9 cellular contexts compared by ENCODE assay signal in the genomic region with DNA sequence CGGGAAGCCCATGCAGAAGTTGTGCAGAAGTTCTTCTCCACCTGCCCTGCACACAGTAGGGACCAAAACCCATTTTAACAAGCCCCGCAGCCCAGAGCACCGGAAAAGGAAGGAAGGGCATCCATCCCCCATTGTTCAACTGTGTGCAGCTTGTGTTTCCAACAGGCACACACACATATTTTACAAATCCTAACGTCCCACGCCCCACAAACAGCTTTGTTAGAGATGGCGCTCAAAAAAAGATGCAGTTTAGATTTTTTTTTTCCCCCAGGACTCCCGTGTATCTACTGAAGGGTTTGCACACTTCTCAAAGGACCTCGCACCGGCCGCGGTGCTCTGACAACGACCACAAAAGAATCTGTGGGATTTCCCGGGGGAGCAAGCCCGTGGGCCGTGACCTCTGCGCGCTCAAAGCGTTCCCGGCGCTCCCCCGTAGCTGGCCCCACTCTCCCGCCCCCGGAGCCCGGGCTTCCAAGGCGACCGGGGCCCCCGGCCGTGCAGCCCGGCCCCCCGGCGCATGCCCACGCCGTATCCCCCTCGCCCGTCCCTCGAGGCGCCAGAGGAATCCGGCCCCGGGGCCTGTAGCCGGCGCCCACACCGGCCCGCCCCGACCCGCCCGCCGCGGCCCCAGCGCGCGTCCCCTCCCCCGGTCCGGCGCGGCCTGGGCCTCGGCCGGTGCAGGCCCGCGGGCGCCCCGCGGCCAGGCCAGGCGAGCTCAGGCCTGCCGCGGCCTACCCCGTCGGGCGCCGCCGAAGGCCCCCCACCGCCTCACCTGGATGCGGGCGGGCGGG. TPM values are rescaled to one million over a fixed set of nuclear protein-coding genes. Genes with fewer than 3 reads are reported as not detected.
DNase-seq lines count a peak whose midpoint lies in the region; ATAC-seq, FAIRE-seq and TF ChIP-seq lines count a peak whose summit lies in the region.
"Had no signal": no experiment of that assay in that cellular context is flagged by ENCODE, and none has a peak within 500 bp of the region (broad histone marks: within the 10 kb centered on the region; RNA-seq: fewer than 3 reads in every experiment).

No MANE protein-coding gene starts in this region.

- DNase-seq in activated T-cell treated with anti-CD3 and anti-CD28 coated beads, Interleukin-2, amount 50 U/mL, for 4 hours: no peak
- DNase-seq in foreskin keratinocyte (no peak), psoas muscle (no peak), GM12891 (ENCODE audit: insufficient read length, low spot score) (no peak), SIG-M5 treated with dmso at 0.1 percent for 504 hours (lab: John Stamatoyannopoulos, UW; ENCODE audit: unreplicated experiment) (no peak)

- H2AFZ ChIP-seq in KMS-11 (ENCODE audit: low read depth): no peak overlapping the region

- no peaks in the 10 kb centered on the region for H3K9me3 ChIP-seq in DOHH2 (ENCODE audit: control insufficient read depth, insufficient read depth, low read length)
- H3K9me3 ChIP-seq in psoas muscle: no peaks in the 10 kb centered on the region

- peaks cover 2% of the 10 kb centered on the region for H3K36me3 Mint-ChIP-seq in activated T-cell treated with anti-CD3 and anti-CD28 coated beads, Interleukin-2, amount 50 U/mL, for 4 hours (ENCODE audit: insufficient read depth)

- H3K27me3 ChIP-seq in DOHH2 (ENCODE audit: control insufficient read depth, low read length) (no peaks in the 10 kb centered on the region), KMS-11 (ENCODE audit: insufficient read depth, low read depth) (no peaks in the 10 kb centered on the region), foreskin keratinocyte (no peaks in the 10 kb centered on the region), psoas muscle (ENCODE audit: insufficient read depth in 3 of 3, low read length in 2 of 3) (no peaks in the 10 kb centered on the region)

- TF ChIP-seq CTCF in DOHH2 (IDR thresholded peaks at IDR 0.05; ENCODE audit: low read depth, low read length, poor library complexity, severe bottlenecking): no peak
- TF ChIP-seq CTCF in KMS-11 (conservative IDR thresholded peaks at IDR 0.05; ENCODE audit: low read depth, low read length): no peak
- no peak for TF ChIP-seq CTCF in foreskin keratinocyte (conservative IDR thresholded peaks at IDR 0.05)
- no peak for TF ChIP-seq CTCF in psoas muscle (IDR thresholded peaks at IDR 0.05)

- H3K79me2 ChIP-seq in DOHH2 (ENCODE audit: control insufficient read depth, low read length) (peaks cover 64% of the 10 kb centered on the region), KMS-11 (ENCODE audit: insufficient read depth, low read depth) (peaks cover 51% of the 10 kb centered on the region)

- peaks cover 13% of the 10 kb centered on the region for H3F3A ChIP-seq in DOHH2 (ENCODE audit: control insufficient read depth, insufficient read depth)

- no peaks in the 10 kb centered on the region for H3K9me2 ChIP-seq in DOHH2 (replicated peaks; ENCODE audit: control insufficient read depth, low read length)

- ATAC-seq in GM21528 (IDR thresholded peaks at IDR 0.05; ENCODE audit: low FRiP score, unreplicated experiment) (peak; percentile 32), foreskin keratinocyte (peak; percentile 21), psoas muscle (peak in 1 of 4 donors; percentile 5)
- ATAC-seq in activated T-cell treated with anti-CD3 and anti-CD28 coated beads, Interleukin-2, amount 50 U/mL, for 4 hours: peak; percentile 25 to 36

- peaks cover 41% of the 10 kb centered on the region for H3K4me1 Mint-ChIP-seq in activated T-cell treated with anti-CD3 and anti-CD28 coated beads, Interleukin-2, amount 50 U/mL, for 4 hours (ENCODE audit: low read depth)

- H3K9ac ChIP-seq in KMS-11: peak overlapping the region; percentile 63; the same call in 1 of the 2 replicates

- H3K4me1 ChIP-seq in DOHH2 (ENCODE audit: control insufficient read depth, low read length) (peaks cover 41% of the 10 kb centered on the region), KMS-11 (ENCODE audit: low read depth, poor library complexity, severe bottlenecking) (peaks cover 13% of the 10 kb centered on the region), foreskin keratinocyte (peaks cover 9% of the 10 kb centered on the region), psoas muscle (peaks cover 51% of the 10 kb centered on the region)

- peaks cover 41% of the 10 kb centered on the region for H3K36me3 ChIP-seq in DOHH2 (ENCODE audit: control insufficient read depth, low read length)
- H3K36me3 ChIP-seq in KMS-11 (ENCODE audit: insufficient read depth): no peaks in the 10 kb centered on the region
- H3K36me3 ChIP-seq in psoas muscle (ENCODE audit: insufficient read depth in 1 of 2, low read depth in 1 of 2): peaks cover 3 to 4% of the 10 kb centered on the region in 2 donors

- peak overlapping the region; percentile 86 for H3K4me3 ChIP-seq in DOHH2 (ENCODE audit: low read length)
- H3K4me3 ChIP-seq in KMS-11 (IDR thresholded peaks at IDR 0.05; ENCODE audit: insufficient read depth, low read depth, low read length): no peak overlapping the region
- H3K4me3 ChIP-seq in psoas muscle: peak overlapping the region; percentile 81

- H4K20me1 ChIP-seq in DOHH2 (ENCODE audit: control insufficient read depth, insufficient read depth, low read depth, low read length): peaks cover 36% of the 10 kb centered on the region
- H4K20me1 ChIP-seq in KMS-11 (ENCODE audit: insufficient read depth): peaks cover 34% of the 10 kb centered on the region

- peak overlapping the region; percentile 78 for H3K27ac ChIP-seq in DOHH2 (ENCODE audit: low read depth, low read length)
- no peak overlapping the region; the same call in 1 of the 2 replicates for H3K27ac ChIP-seq in KMS-11
- H3K27ac ChIP-seq in foreskin keratinocyte: no peak overlapping the region
- H3K27ac ChIP-seq in psoas muscle: peak overlapping the region; percentile 61

- 0 to 1% (median 0%) methylated on average over 21 to 73 of the region's 74 CpGs for WGBS in psoas muscle, 3 donors

- H3K4me2 ChIP-seq in DOHH2 (ENCODE audit: low read length): peak overlapping the region; percentile 90
- H3K4me2 ChIP-seq in KMS-11: peak overlapping the region; percentile 72

- FAIRE-seq in GM12891 (lab: Jason Lieb, UNC): no peak

- intact Hi-C loops in psoas muscle (cut with DNase I): loop anchor here (2.0 to 5.0 kb wide), 3 partner anchors 30 to 827 kb away; a partner anchor contains a TSS

- peak overlapping the region; percentile 96 for H3K4me3 Mint-ChIP-seq in activated T-cell treated with anti-CD3 and anti-CD28 coated beads, Interleukin-2, amount 50 U/mL, for 4 hours

- H3K27me3 Mint-ChIP-seq in activated T-cell treated with anti-CD3 and anti-CD28 coated beads, Interleukin-2, amount 50 U/mL, for 4 hours (ENCODE audit: low read depth): no peaks in the 10 kb centered on the region

- no peak for TF ChIP-seq POLR2A in GM12891 (IDR thresholded peaks at IDR 0.05; ENCODE audit: low read depth, low read length)

- H3K9me3 Mint-ChIP-seq in activated T-cell treated with anti-CD3 and anti-CD28 coated beads, Interleukin-2, amount 50 U/mL, for 4 hours: no peaks in the 10 kb centered on the region

TF ChIP-seq in GM12891, 5 proteins besides CTCF, POLR2A, EP300 and RAD21:
- TF ChIP-seq TAF1 (IDR thresholded peaks at IDR 0.05; ENCODE audit: low read depth, low read length) (no peak), POU2F2 (IDR thresholded peaks at IDR 0.05; ENCODE audit: low read depth, low read length) (no peak), POLR2AphosphoS5 (IDR thresholded peaks at IDR 0.05; ENCODE audit: low read depth, low read length) (no peak), SPI1 (IDR thresholded peaks at IDR 0.05; ENCODE audit: low read depth, low read length) (no peak), PAX5 (IDR thresholded peaks at IDR 0.05; ENCODE audit: insufficient read depth, low read length, severe bottlenecking) (no peak)
TF ChIP-seq in GM12891: peak in this region for 0.

RNA-seq across cellular contexts. Expression of a gene that starts 0.5 kb away (rescaled TPM):
- total RNA-seq in activated T-cell treated with anti-CD3 and anti-CD28 coated beads, Interleukin-2, amount 50 U/mL, for 4 hours: 100 to 1,000 TPM; 160 to 171 (median 161) TPM
- total RNA-seq in foreskin keratinocyte: 79.7 and 85.2 TPM in 2 replicates
- 53.5 and 62.5 TPM in 2 replicates for polyA plus RNA-seq in foreskin keratinocyte
- 10 to 100 TPM; 44.5 to 57.9 (median 48.0) TPM for total RNA-seq in psoas muscle
- 10 to 100 TPM; 22.3 to 41.6 (median 41.4) TPM for polyA plus RNA-seq in psoas muscle
- polyA plus RNA-seq in GM12891 (2012; ENCODE audit: low read depth, missing spikeins): 42.5 TPM

RNA-seq across cellular contexts. Expression of a gene that starts 47.6 kb away (rescaled TPM):
- not detected for total RNA-seq in activated T-cell treated with anti-CD3 and anti-CD28 coated beads, Interleukin-2, amount 50 U/mL, for 4 hours
- total RNA-seq in foreskin keratinocyte: not detected in 2 replicates
- not detected in 2 replicates for polyA plus RNA-seq in foreskin keratinocyte
- total RNA-seq in psoas muscle: not detected
- polyA plus RNA-seq in psoas muscle: under 1 TPM in 1 of 3 donors, not detected in 2; 0.22 TPM
- polyA plus RNA-seq in GM12891 (2012; ENCODE audit: low read depth, missing spikeins): 2.8 TPM
- total RNA-seq: activated CD8-positive, alpha-beta memory T cell treated with anti-CD3 and anti-CD28 coated beads for 36 hours had no signal

Comparison
In these comparisons a context has a peak if more than half of its experiments do, and no peak if none do; other contexts are left out.
1. H3K27ac ChIP-seq: peak in DOHH2 (single experiment) and psoas muscle (single experiment); none in KMS-11 (single experiment) and foreskin keratinocyte (single experiment).